ENCODE assay signal across 8 cellular contexts in genomic region chr2:128736689-128737545, GRCh38.
DNase-seq lines count a peak whose midpoint lies in the region; ATAC-seq and TF ChIP-seq lines count a peak whose summit lies in the region.

No MANE protein-coding gene starts in this region.

- CTCF ChIA-PET in A673 (lab: Charles Lee) (interaction anchor here (1.0 kb wide), 1 partner anchor 18 kb away, joined by 3 read pairs; no protein-coding TSS in a partner anchor), Panc1 (lab: Charles Lee) (interaction anchor here (0.6 to 1.0 kb wide), 4 partner anchors 23 to 726 kb away, joined by 3 to 5 read pairs (median 3); no protein-coding TSS in a partner anchor)

- no peaks in the 10 kb centered on the region for H4K20me1 ChIP-seq in osteoblast (ENCODE audit: insufficient read depth, low read length)

- H3K4me2 ChIP-seq in osteoblast (ENCODE audit: insufficient read depth, low read length) = peak overlapping the region; percentile 73

- no peak overlapping the region for H3K4me3 ChIP-seq in A673 (ENCODE audit: low read depth, low read length, poor library complexity, severe bottlenecking)
- peak overlapping the region; percentile 15 to 33; a peak in 1 of 4 replicates for H3K4me3 ChIP-seq in Panc1 (ENCODE audit: low read depth in 2 of 2, low read length in 2 of 2)
- H3K4me3 ChIP-seq in osteoblast (ENCODE audit: insufficient read depth, low read length) = peak overlapping the region; percentile 46
- H3K4me3 ChIP-seq in tibial artery = peak overlapping the region; percentile 16 to 40

- peak; percentile 44 for ATAC-seq in HG03439 (IDR thresholded peaks at IDR 0.05; ENCODE audit: unreplicated experiment)
- ATAC-seq in Panc1 = peak; percentile 89

- H3K9me3 ChIP-seq in A673 (ENCODE audit: low read depth, low read length, poor library complexity, severe bottlenecking) = no peaks in the 10 kb centered on the region
- H3K9me3 ChIP-seq in Panc1 (ENCODE audit: control insufficient read depth, insufficient read depth, low read depth, low read length) = no peaks in the 10 kb centered on the region
- H3K9me3 ChIP-seq in osteoblast (ENCODE audit: low read depth, low read length) = no peaks in the 10 kb centered on the region
- no peaks in the 10 kb centered on the region for H3K9me3 ChIP-seq in tibial artery

- H3K27me3 ChIP-seq in A673 (replicated peaks; ENCODE audit: insufficient read depth, low read depth, low read length, poor library complexity) (no peaks in the 10 kb centered on the region), Panc1 (ENCODE audit: control insufficient read depth, insufficient read depth, low read length) (no peaks in the 10 kb centered on the region), osteoblast (ENCODE audit: insufficient read depth, low read length) (no peaks in the 10 kb centered on the region), tibial artery (no peaks in the 10 kb centered on the region)

- intact Hi-C loops in A673 (cut with micrococcal nuclease; ENCODE audit: unreplicated experiment) (loop anchor here (5.0 to 10.0 kb wide), 2 partner anchors 658 to 1185 kb away; no protein-coding TSS in a partner anchor), Panc1 (cut with micrococcal nuclease; ENCODE audit: unreplicated experiment) (loop anchor here (10.0 kb wide), 1 partner anchor 1188 kb away; no protein-coding TSS in a partner anchor), tibial artery (cut with DNase I; ENCODE audit: low total_unique reads) (loop anchor here (10.0 kb wide), 1 partner anchor 1118 kb away; no protein-coding TSS in a partner anchor)

- no peak overlapping the region for H3K27ac ChIP-seq in A673 (ENCODE audit: low read depth, low read length, poor library complexity, severe bottlenecking)
- no peak overlapping the region for H3K27ac ChIP-seq in Panc1 (ENCODE audit: low read length)
- H3K27ac ChIP-seq in osteoblast (ENCODE audit: low read depth, low read length) = no peak overlapping the region
- no peak overlapping the region for H3K27ac ChIP-seq in tibial artery

- BruUV-seq in A673 (replicated peaks; lab: Mats Ljungman, UMichigan) (no TSS peak), Panc1 (replicated peaks; lab: Mats Ljungman, UMichigan) (no TSS peak)

- peak overlapping the region; percentile 76 for H2AFZ ChIP-seq in osteoblast (ENCODE audit: low read length)

- H3K79me2 ChIP-seq in osteoblast (ENCODE audit: insufficient read depth, low read length) = no peaks in the 10 kb centered on the region

- DNase-seq in A673 (ENCODE audit: low spot score) = peak; percentile 90
- peak; percentile 91 for DNase-seq in GM13976 (ENCODE audit: low spot score)
- peak; percentile 12 for DNase-seq in Panc1 (ENCODE audit: low read depth, low spot score)
- DNase-seq in activated naive CD4-positive, alpha-beta T cell treated with Interleukin-2 at 50 U/mL for 16 hours = peak; percentile 43
- peak; percentile 23 for DNase-seq in glomerular endothelial cell (ENCODE audit: extremely low read depth, low read depth, low spot score)
- DNase-seq in osteoblast (ENCODE audit: insufficient read length, low spot score, missing footprints) = peak; percentile 98
- peak; percentile 68 to 87 for DNase-seq in tibial artery

- H3K36me3 ChIP-seq in A673 (ENCODE audit: insufficient read depth, low read length, poor library complexity, severe bottlenecking) = no peaks in the 10 kb centered on the region
- H3K36me3 ChIP-seq in Panc1 (ENCODE audit: control insufficient read depth, insufficient read depth, low read length) = no peaks in the 10 kb centered on the region
- no peaks in the 10 kb centered on the region for H3K36me3 ChIP-seq in osteoblast (ENCODE audit: insufficient read depth, low read length)
- H3K36me3 ChIP-seq in tibial artery = no peaks in the 10 kb centered on the region

- in situ Hi-C loops in GM13976 (cut with MboI; ENCODE audit: low sequenced_read_pairs, unreplicated experiment) (no loop called here), Panc1 (cut with HindIII; ENCODE audit: low pct_unique_long_range_greater_than_20kb, low sequenced_read_pairs) (no loop called here)

- peaks cover 32% of the 10 kb centered on the region for H3K4me1 ChIP-seq in A673 (ENCODE audit: insufficient read depth, low read length, poor library complexity, severe bottlenecking)
- no peaks in the 10 kb centered on the region for H3K4me1 ChIP-seq in Panc1 (ENCODE audit: control insufficient read depth, insufficient read depth, low read length)
- peaks cover 24% of the 10 kb centered on the region for H3K4me1 ChIP-seq in osteoblast (ENCODE audit: insufficient read depth, low read length)
- H3K4me1 ChIP-seq in tibial artery = peaks cover 0 to 15% (median 10%) of the 10 kb centered on the region in 4 donors

- POLR2A ChIA-PET in A673 (lab: Charles Lee; ENCODE audit: low non-redundant PET) (no interaction called here), Panc1 (lab: Charles Lee) (no interaction called here)

- TF ChIP-seq CTCF in A673 (conservative IDR thresholded peaks at IDR 0.05; ENCODE audit: low read depth, low read length) = peak; percentile 99
- TF ChIP-seq CTCF in GM13976 (IDR thresholded peaks at IDR 0.05; ENCODE audit: borderline replicate concordance, control extremely low read depth, extremely low read depth, insufficient read depth, missing control alignments) = peak; percentile 97
- peak; percentile 98 for TF ChIP-seq CTCF in Panc1 (IDR thresholded peaks at IDR 0.05)
- TF ChIP-seq CTCF in osteoblast (IDR thresholded peaks at IDR 0.05; ENCODE audit: extremely low read depth, low read depth, low read length) = peak; percentile 93
- peak; percentile 96 to 100 for TF ChIP-seq CTCF in tibial artery (IDR thresholded peaks at IDR 0.05)

Comparison
In these comparisons a context has a peak if more than half of its experiments do, and no peak if none do; other contexts are left out.
1. DNase-seq: peak in every context shown above with its lines; median percentile 98 in osteoblast; 91 in GM13976; 90 in A673; 78 in tibial artery; 43 in activated naive CD4-positive, alpha-beta T cell treated with Interleukin-2 at 50 U/mL for 16 hours; 23 in glomerular endothelial cell; 12 in Panc1.